In the genomic region with DNA sequence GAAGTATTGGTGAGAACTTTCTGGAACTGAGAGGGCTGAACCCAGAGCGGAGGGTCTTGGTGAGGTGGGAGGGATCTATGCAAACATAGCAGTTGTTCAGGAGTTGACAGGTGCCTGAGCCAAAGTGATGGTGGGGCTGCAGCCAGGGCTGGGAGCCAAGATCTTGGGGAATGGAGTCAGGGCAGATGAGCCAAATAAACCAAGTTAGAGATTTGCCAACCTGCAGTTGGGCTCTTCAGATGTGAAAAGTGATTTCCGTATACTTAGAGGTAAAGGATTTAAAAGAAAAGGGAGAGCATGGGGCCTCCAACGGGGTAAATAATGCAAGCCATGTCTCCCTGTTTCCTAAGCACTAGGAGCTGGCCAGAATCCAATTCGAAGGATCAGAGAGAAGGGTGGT, we compare ENCODE assay signal across 1 cellular context.
A peak's percentile ranks its signal among the peaks of the same experiment; 100 is the strongest.
TF ChIP-seq lines count a peak whose summit lies in the region.

No MANE protein-coding gene starts in this region.

TF ChIP-seq in K562, 482 proteins besides CTCF, POLR2A, EP300 and RAD21:
- TF ChIP-seq ZNF695 (CRISPR knock-in tag; IDR thresholded peaks at IDR 0.05) (no peak), NFIC (IDR thresholded peaks at IDR 0.05) (0 out of 2 replicates have a peak, but pooled peaks have one; percentile 12)
